1 cellular context compared by ENCODE assay signal in genomic region chr12:12214201-12214600, GRCh38.
TF ChIP-seq lines count a peak whose summit lies in the region.

No MANE protein-coding gene starts in this region.

TF ChIP-seq in K562, 482 proteins besides CTCF, POLR2A, EP300 and RAD21 (continued from another document):
- TF ChIP-seq ATF4 (CRISPR knock-in tag; IDR thresholded peaks at IDR 0.05), result no peak
- no peak for TF ChIP-seq SMC3 (conservative IDR thresholded peaks at IDR 0.05; ENCODE audit: insufficient read depth, low read depth, low read length)
- TF ChIP-seq ZNF239 (CRISPR knock-in tag; IDR thresholded peaks at IDR 0.05), result no peak
